Comparison of ENCODE assay signal across 12 cellular contexts in genomic region chr1:59083946-59084865, GRCh38.
DNase-seq lines count a peak whose midpoint lies in the region; ATAC-seq and TF ChIP-seq lines count a peak whose summit lies in the region.
"Had no signal": no experiment of that assay in that cellular context is flagged by ENCODE, and none has a peak within 500 bp of the region (broad histone marks: within the 10 kb centered on the region; RNA-seq: fewer than 3 reads in every experiment).

No MANE protein-coding gene starts in this region.

- DNase-seq in DMS53 (lab: John Stamatoyannopoulos, UW) (peak; percentile 49), DMS53 treated with DMSO at 0.1 percent for 48 hours (lab: John Stamatoyannopoulos, UW; ENCODE audit: unreplicated experiment) (no peak), UCSD-AML1 (lab: John Stamatoyannopoulos, UW; ENCODE audit: unreplicated experiment) (peak; percentile 70), left cardiac atrium (peak; percentile 52), SW 1271 (lab: John Stamatoyannopoulos, UW) (no peak), NCI-H2171 treated with DMSO at 0.1 percent for 48 hours (lab: John Stamatoyannopoulos, UW) (no peak), thyroid gland (no peak)
- DNase-seq: activated CD4-positive, alpha-beta T cell treated with anti-CD3 and anti-CD28 coated beads for 4 hours; NCI-H2029 treated with DMSO at 0.1 percent for 48 hours; occipital lobe had no signal

- H3K36me3 ChIP-seq in skeletal muscle tissue (ENCODE audit: control insufficient read depth in 3 of 3, insufficient read depth in 3 of 3, low read length in 3 of 3) (no peaks in the 10 kb centered on the region), thyroid gland (no peaks in the 10 kb centered on the region)

- no peak for TF ChIP-seq POLR2A in thyroid gland (IDR thresholded peaks at IDR 0.05)

- H3K9ac ChIP-seq in skeletal muscle tissue (ENCODE audit: low read depth in 1 of 3, low read length in 3 of 3), result no peak overlapping the region

- 66 to 74% methylated on average over 9 of the region's 9 CpGs for WGBS in thyroid gland, 2 donors

- peaks cover 0 to 13% (median 8%) of the 10 kb centered on the region in 3 donors for H3K4me1 ChIP-seq in skeletal muscle tissue (ENCODE audit: control insufficient read depth in 3 of 3, insufficient read depth in 3 of 3, low read length in 3 of 3)
- peaks cover 0 to 12% of the 10 kb centered on the region in 2 donors for H3K4me1 ChIP-seq in thyroid gland

- H3K9me3 ChIP-seq in skeletal muscle tissue (ENCODE audit: control insufficient read depth in 3 of 3, low read length in 3 of 3) (no peaks in the 10 kb centered on the region), thyroid gland (no peaks in the 10 kb centered on the region)

- H3K27ac ChIP-seq in skeletal muscle tissue (ENCODE audit: low read depth, low read length) (peak overlapping the region; percentile 61), thyroid gland (peak overlapping the region in 1 of 3 donors; percentile 21)
- H3K27ac ChIP-seq: 22Rv1 had no signal

- TF ChIP-seq CTCF in thyroid gland (IDR thresholded peaks at IDR 0.05), result no peak

- H3K27me3 ChIP-seq in skeletal muscle tissue (ENCODE audit: control insufficient read depth in 3 of 3, insufficient read depth in 3 of 3, low read length in 3 of 3) (no peaks in the 10 kb centered on the region), thyroid gland (no peaks in the 10 kb centered on the region)

- peak; percentile 74 to 77 for ATAC-seq in left cardiac atrium

- no peak overlapping the region for H3K4me3 ChIP-seq in skeletal muscle tissue (ENCODE audit: low read length in 3 of 3)
- no peak overlapping the region for H3K4me3 ChIP-seq in thyroid gland (replicated peaks in 1 of 3)

- intact Hi-C loops in left cardiac atrium (cut with DNase I) (no loop called here), thyroid gland (cut with DNase I) (loop anchor here (10.0 kb wide), 1 partner anchor 71 kb away; no protein-coding TSS in a partner anchor)

Comparison
In these comparisons a context has a peak if more than half of its experiments do, and no peak if none do; other contexts are left out.
1. DNase-seq: peak in DMS53 (single experiment), UCSD-AML1 (single experiment) and left cardiac atrium (single experiment); none in DMS53 treated with DMSO at 0.1 percent for 48 hours (single experiment), SW 1271 (0 of 2), NCI-H2171 treated with DMSO at 0.1 percent for 48 hours (single experiment) and thyroid gland (0 of 2).